8 cellular contexts compared by ENCODE assay signal in genomic region chr5:177425801-177426565, GRCh38.
DNase-seq lines count a peak whose midpoint lies in the region; ATAC-seq and FAIRE-seq lines count a peak whose summit lies in the region.

No MANE protein-coding gene starts in this region.

- DNase-seq in NCI-H524 treated with DMSO at 0.1 percent for 48 hours (lab: John Stamatoyannopoulos, UW), result peak; percentile 97
- DNase-seq in activated CD4-positive, alpha-beta T cell treated with anti-CD3 and anti-CD28 coated beads for 48 hours, result peak; percentile 100
- DNase-seq in kidney glomerular epithelial cell (lab: John Stamatoyannopoulos, UW), result peak; percentile 100
- DNase-seq in stimulated activated CD4-positive, alpha-beta T cell treated with anti-CD3 and anti-CD28 coated beads, Interleukin-15, amount 100 ng/mL, for 48 hours (ENCODE audit: low read depth in 2 of 2), result peak; percentile 100

- H3K36me3 ChIP-seq in BLaER1, result no peaks in the 10 kb centered on the region

- FAIRE-seq in colon (lab: Jason Lieb, UNC), result peak; percentile 83

- peak overlapping the region; percentile 73 for H3K9ac ChIP-seq in BLaER1

- H3K9me3 ChIP-seq in BLaER1, result no peaks in the 10 kb centered on the region

- peaks cover 48% of the 10 kb centered on the region for H3K4me1 ChIP-seq in BLaER1

- ATAC-seq in GM19324 (IDR thresholded peaks at IDR 0.05; ENCODE audit: low FRiP score, unreplicated experiment) (peak; percentile 85), HG03460 (IDR thresholded peaks at IDR 0.05; ENCODE audit: unreplicated experiment) (peak; percentile 77)

- no peaks in the 10 kb centered on the region for H3K27me3 ChIP-seq in BLaER1

- peak overlapping the region; percentile 88 for H3K4me2 ChIP-seq in BLaER1

- H4K20me1 ChIP-seq in BLaER1, result peaks cover 20% of the 10 kb centered on the region

- H3K4me3 ChIP-seq in BLaER1, result peak overlapping the region; percentile 97

- peak overlapping the region; percentile 71 for H3K27ac ChIP-seq in BLaER1

Comparison
In these comparisons a context has a peak if more than half of its experiments do, and no peak if none do; other contexts are left out.
1. Peak in every context shown above with its lines: DNase-seq, ATAC-seq, H3K4me3 ChIP-seq and H3K27ac ChIP-seq.